ENCODE assay signal across 15 cellular contexts in the genomic region with DNA sequence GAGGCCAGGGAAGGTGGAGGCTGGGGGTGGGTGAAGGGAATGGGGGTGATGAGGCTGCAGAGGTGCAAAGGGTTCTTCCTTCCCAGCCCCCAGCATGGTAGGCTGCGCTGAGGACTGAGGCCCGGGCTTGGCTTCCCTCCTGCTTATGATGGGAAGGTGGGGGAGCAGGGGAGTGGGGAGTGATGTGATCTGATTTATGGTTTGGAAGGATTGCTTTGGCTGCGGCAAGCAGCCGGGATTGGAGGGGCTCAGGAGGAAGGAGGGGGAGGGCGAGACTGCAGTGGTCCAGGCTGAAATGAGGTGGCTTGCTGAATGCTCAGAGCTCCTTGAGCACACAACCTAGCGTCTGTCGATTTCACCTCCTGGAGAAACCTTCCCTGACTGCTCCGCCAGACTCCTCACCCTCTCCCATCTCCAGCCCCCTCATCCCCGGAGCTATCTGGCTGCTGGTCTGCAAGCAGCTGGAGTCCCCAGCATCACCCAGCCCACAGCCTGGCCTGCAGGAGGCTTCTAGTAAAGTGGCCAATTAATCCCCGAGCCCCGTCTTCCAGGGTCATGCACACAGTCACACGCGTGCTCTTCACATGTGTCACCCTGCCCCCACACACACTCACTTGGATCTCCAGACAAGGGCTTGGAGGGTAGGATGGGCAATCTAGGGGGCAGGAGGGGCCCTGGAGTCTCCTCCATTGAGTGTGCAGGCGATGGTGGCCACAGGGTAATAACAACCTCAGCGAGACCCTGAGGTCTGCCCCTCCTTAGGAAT. TPM values are rescaled to one million over a fixed set of nuclear protein-coding genes. Genes with fewer than 3 reads are reported as not detected.
DNase-seq lines count a peak whose midpoint lies in the region; ATAC-seq and TF ChIP-seq lines count a peak whose summit lies in the region.
"Had no signal": no experiment of that assay in that cellular context is flagged by ENCODE, and none has a peak within 500 bp of the region (broad histone marks: within the 10 kb centered on the region; RNA-seq: fewer than 3 reads in every experiment).

No MANE protein-coding gene starts in this region.

- TF ChIP-seq EP300 in stomach (IDR thresholded peaks at IDR 0.05): no peak

- H3K4me1 ChIP-seq in stomach: peaks cover 26 to 60% (median 45%) of the 10 kb centered on the region in 4 donors

- peak overlapping the region in 3 of 5 donors; percentile 58 to 70 (median 65) for H3K27ac ChIP-seq in stomach
- H3K27ac ChIP-seq: PC-9, thoracic aorta had no signal

- TF ChIP-seq CTCF in WI38 (IDR thresholded peaks at IDR 0.05; ENCODE audit: low read depth, low read length) (no peak), stomach (IDR thresholded peaks at IDR 0.05) (no peak)

- H3K4me3 ChIP-seq in WI38 (ENCODE audit: low read depth, low read length) (peak overlapping the region; percentile 72), stomach (peak overlapping the region in 3 of 4 donors; percentile 50 to 62 (median 61))
- H3K4me3 ChIP-seq: PC-9 had no signal

- TF ChIP-seq POLR2A in stomach (IDR thresholded peaks at IDR 0.05): no peak

- no peaks in the 10 kb centered on the region for H3K36me3 ChIP-seq in stomach
- H3K36me3 ChIP-seq: thoracic aorta had no signal

- no peak for ATAC-seq in GM21619 (IDR thresholded peaks at IDR 0.05; ENCODE audit: unreplicated experiment)
- ATAC-seq: esophagus mucosa had no signal

- H3K9me3 ChIP-seq in stomach: no peaks in the 10 kb centered on the region
- H3K9me3 ChIP-seq: thoracic aorta had no signal

- intact Hi-C loops in stomach (cut with DNase I; ENCODE audit: low total_unique reads): no loop called here

- DNase-seq in NCI-H82 (lab: John Stamatoyannopoulos, UW) (peak; percentile 64), NCI-H82 treated with DMSO at 0.1 percent for 48 hours (lab: John Stamatoyannopoulos, UW; ENCODE audit: unreplicated experiment) (no peak), left kidney (ENCODE audit: low read depth, low spot score) (peak; percentile 90), stomach (no peak), SKM-1 (lab: John Stamatoyannopoulos, UW; ENCODE audit: unreplicated experiment) (no peak)
- DNase-seq in activated CD4-positive, alpha-beta T cell treated with anti-CD3 and anti-CD28 coated beads for 48 hours: no peak
- DNase-seq: MM.1S, PC-9 had no signal

- 34 to 45% (median 42%) methylated on average over 12 to 15 of the region's 15 CpGs for WGBS in stomach, 5 donors

- H3K27me3 ChIP-seq in stomach: peaks cover 10 to 93% (median 73%) of the 10 kb centered on the region in 3 donors

RNA-seq across cellular contexts. Expression of gene CLEC11A, which starts 0.7 kb away (rescaled TPM):
- total RNA-seq in stomach: 10 to 100 TPM in 2 of 5 donors, 1 to 10 TPM in 1, under 1 TPM in 1, not detected in 1; 0.89 to 33.9 (median 12.2) TPM
- polyA plus RNA-seq in stomach: 1 to 10 TPM; 4.3 to 7.0 (median 6.9) TPM
- total RNA-seq: PC-9 had no signal

RNA-seq across cellular contexts. Expression of gene SHANK1, which starts 2.8 kb away (rescaled TPM):
- 1 to 10 TPM in 1 of 5 donors, not detected in 4; 1.5 TPM for total RNA-seq in stomach
- polyA plus RNA-seq in stomach: 1 to 10 TPM in 1 of 3 donors, under 1 TPM in 2; 0.15 to 1.2 (median 0.15) TPM
- total RNA-seq: lung microvascular endothelial cell, PC-9 had no signal

RNA-seq across cellular contexts. Expression of gene GPR32, which starts 47.8 kb away (rescaled TPM):
- not detected for total RNA-seq in stomach
- polyA plus RNA-seq in stomach: not detected
- total RNA-seq: A172, esophagus mucosa, lung microvascular endothelial cell, PC-9, thoracic aorta had no signal
- polyA plus RNA-seq: adipose tissue had no signal

Comparison
In these comparisons a context has a peak if more than half of its experiments do, and no peak if none do; other contexts are left out.
1. DNase-seq: peak in NCI-H82 (single experiment) and left kidney (single experiment); none in NCI-H82 treated with DMSO at 0.1 percent for 48 hours (single experiment), stomach (single experiment), SKM-1 (single experiment) and activated CD4-positive, alpha-beta T cell treated with anti-CD3 and anti-CD28 coated beads for 48 hours (single experiment).